In the genomic region with DNA sequence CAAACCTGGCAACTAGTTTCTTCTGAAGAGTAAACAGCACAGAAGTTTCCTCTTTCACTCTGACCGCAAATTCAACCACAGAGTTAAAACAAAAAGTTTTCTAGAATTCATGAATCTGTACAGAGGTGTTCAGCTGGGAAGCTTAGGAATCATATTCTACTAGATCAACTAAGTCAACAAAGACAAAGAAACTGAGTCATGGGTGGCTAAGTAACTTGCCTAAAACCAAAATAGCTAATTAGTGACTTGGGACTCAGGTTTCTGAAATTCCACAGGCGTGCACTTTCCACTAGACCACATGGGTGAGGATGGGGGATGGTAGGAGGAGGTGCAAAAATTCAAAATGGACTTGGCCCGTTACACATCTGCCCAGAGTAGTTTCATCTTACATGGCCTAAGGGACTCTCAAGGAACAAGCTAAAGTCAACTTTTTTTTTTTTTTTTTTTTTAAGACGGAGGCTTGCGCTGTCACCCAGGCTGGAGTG, we compare ENCODE assay signal across 9 cellular contexts. TPM values are rescaled to one million over a fixed set of nuclear protein-coding genes. Genes with fewer than 3 reads are reported as not detected.
DNase-seq lines count a peak whose midpoint lies in the region; ATAC-seq, FAIRE-seq and TF ChIP-seq lines count a peak whose summit lies in the region.
"Had no signal": no experiment of that assay in that cellular context is flagged by ENCODE, and none has a peak within 500 bp of the region (broad histone marks: within the 10 kb centered on the region; RNA-seq: fewer than 3 reads in every experiment).

No MANE protein-coding gene starts in this region.

- TF ChIP-seq POLR2A in GM18505 (IDR thresholded peaks at IDR 0.05; ENCODE audit: borderline replicate concordance, extremely low read depth, insufficient read depth, insufficient read length) (no peak), GM12892 (IDR thresholded peaks at IDR 0.05; ENCODE audit: low read depth, low read length) (no peak)

- CTCF ChIA-PET in HEK293 (lab: Yijun Ruan, JAX): no interaction called here

- peaks cover 24% of the 10 kb centered on the region for H3K4me1 ChIP-seq in HEK293 (ENCODE audit: control insufficient read depth, insufficient read depth, low read length)

- POLR2A ChIA-PET in HEK293 (lab: Yijun Ruan, JAX): no interaction called here

- peak; percentile 52 for ATAC-seq in GM18505 (IDR thresholded peaks at IDR 0.05; ENCODE audit: unreplicated experiment)

- no peak overlapping the region for H3K27ac ChIP-seq in HEK293 (ENCODE audit: extremely low read depth, low read depth, low read length)

- no peaks in the 10 kb centered on the region for H3K36me3 ChIP-seq in HEK293 (ENCODE audit: control insufficient read depth in 2 of 2, insufficient read depth in 1 of 2, low read length in 2 of 2)

- H3K9me3 ChIP-seq in HEK293 (ENCODE audit: control insufficient read depth, insufficient read depth, low read depth, low read length): no peaks in the 10 kb centered on the region

- no peak overlapping the region for H3K4me3 ChIP-seq in HEK293 (ENCODE audit: low read depth, low read length)

- DNase-seq in RPMI8226 (peak; percentile 72), left kidney (ENCODE audit: low read depth, low spot score) (peak; percentile 61), GM12892 (ENCODE audit: insufficient read length) (no peak), NCI-H2029 (lab: John Stamatoyannopoulos, UW) (no peak), NCI-H1694 treated with DMSO at 0.1 percent for 48 hours (lab: John Stamatoyannopoulos, UW) (no peak)
- DNase-seq in stimulated activated CD4-positive, alpha-beta T cell treated with anti-CD3 and anti-CD28 coated beads, Interleukin-1b, Interleukin-23, amount 100 ng/mL, for 48 hours: no peak
- DNase-seq: NCI-H1092 treated with DMSO at 0.1 percent for 48 hours had no signal

- no peak for FAIRE-seq in GM12892 (lab: Jason Lieb, UNC)

- TF ChIP-seq CTCF in HEK293 (tag by site-specific recombination; IDR thresholded peaks at IDR 0.05): no peak

TF ChIP-seq in HEK293, 187 proteins besides CTCF, POLR2A, EP300 and RAD21 (continues in another document):
- TF ChIP-seq, protein P1, sequence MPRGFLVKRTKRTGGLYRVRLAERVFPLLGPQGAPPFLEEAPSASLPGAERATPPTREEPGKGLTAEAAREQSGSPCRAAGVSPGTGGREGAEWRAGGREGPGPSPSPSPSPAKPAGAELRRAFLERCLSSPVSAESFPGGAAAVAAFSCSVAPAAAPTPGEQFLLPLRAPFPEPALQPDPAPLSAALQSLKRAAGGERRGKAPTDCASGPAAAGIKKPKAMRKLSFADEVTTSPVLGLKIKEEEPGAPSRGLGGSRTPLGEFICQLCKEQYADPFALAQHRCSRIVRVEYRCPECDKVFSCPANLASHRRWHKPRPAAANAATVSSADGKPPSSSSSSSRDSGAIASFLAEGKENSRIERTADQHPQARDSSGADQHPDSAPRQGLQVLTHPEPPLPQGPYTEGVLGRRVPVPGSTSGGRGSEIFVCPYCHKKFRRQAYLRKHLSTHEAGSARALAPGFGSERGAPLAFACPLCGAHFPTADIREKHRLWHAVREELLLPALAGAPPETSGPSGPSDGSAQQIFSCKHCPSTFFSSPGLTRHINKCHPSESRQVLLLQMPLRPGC (tag by site-specific recombination; IDR thresholded peaks at IDR 0.05): 0 out of 2 replicates have a peak, but pooled peaks have one; percentile 32
- no peak for TF ChIP-seq ZNF623 (tag by site-specific recombination; IDR thresholded peaks at IDR 0.05)
- peak; percentile 35; the same call in 1 of the 2 replicates for TF ChIP-seq MZF1 (tag by site-specific recombination; IDR thresholded peaks at IDR 0.05; ENCODE audit: borderline replicate concordance)
- TF ChIP-seq, protein P2, sequence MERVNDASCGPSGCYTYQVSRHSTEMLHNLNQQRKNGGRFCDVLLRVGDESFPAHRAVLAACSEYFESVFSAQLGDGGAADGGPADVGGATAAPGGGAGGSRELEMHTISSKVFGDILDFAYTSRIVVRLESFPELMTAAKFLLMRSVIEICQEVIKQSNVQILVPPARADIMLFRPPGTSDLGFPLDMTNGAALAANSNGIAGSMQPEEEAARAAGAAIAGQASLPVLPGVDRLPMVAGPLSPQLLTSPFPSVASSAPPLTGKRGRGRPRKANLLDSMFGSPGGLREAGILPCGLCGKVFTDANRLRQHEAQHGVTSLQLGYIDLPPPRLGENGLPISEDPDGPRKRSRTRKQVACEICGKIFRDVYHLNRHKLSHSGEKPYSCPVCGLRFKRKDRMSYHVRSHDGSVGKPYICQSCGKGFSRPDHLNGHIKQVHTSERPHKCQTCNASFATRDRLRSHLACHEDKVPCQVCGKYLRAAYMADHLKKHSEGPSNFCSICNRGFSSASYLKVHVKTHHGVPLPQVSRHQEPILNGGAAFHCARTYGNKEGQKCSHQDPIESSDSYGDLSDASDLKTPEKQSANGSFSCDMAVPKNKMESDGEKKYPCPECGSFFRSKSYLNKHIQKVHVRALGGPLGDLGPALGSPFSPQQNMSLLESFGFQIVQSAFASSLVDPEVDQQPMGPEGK (tag by site-specific recombination; IDR thresholded peaks at IDR 0.05): no peak
- no peak for TF ChIP-seq ZNF529 (tag by site-specific recombination; IDR thresholded peaks at IDR 0.05; ENCODE audit: insufficient replicate concordance)
- TF ChIP-seq ZNF16 (tag by site-specific recombination; IDR thresholded peaks at IDR 0.05; ENCODE audit: low read depth): no peak
- 0 out of 2 replicates have a peak, but pooled peaks have one; percentile 25 for TF ChIP-seq OVOL3 (tag by site-specific recombination; IDR thresholded peaks at IDR 0.05)
- TF ChIP-seq ZNF843 (tag by site-specific recombination; IDR thresholded peaks at IDR 0.05): no peak
- TF ChIP-seq SETDB1 (IDR thresholded peaks at IDR 0.05; ENCODE audit: insufficient read length, low read length): no peak
- TF ChIP-seq ZNF146 (tag by site-specific recombination; IDR thresholded peaks at IDR 0.05): no peak
- TF ChIP-seq KLF7 (tag by site-specific recombination; IDR thresholded peaks at IDR 0.05; ENCODE audit: borderline replicate concordance): no peak
- TF ChIP-seq ZNF37A (tag by site-specific recombination; IDR thresholded peaks at IDR 0.05): no peak
- TF ChIP-seq RBAK (tag by site-specific recombination; IDR thresholded peaks at IDR 0.05): no peak
- no peak for TF ChIP-seq ZNF366 (tag by site-specific recombination; conservative IDR thresholded peaks at IDR 0.05)
- TF ChIP-seq SCRT2 (tag by site-specific recombination; IDR thresholded peaks at IDR 0.05): no peak
- TF ChIP-seq ZNF521 (tag by site-specific recombination; IDR thresholded peaks at IDR 0.05): no peak
- TF ChIP-seq, protein P3, sequence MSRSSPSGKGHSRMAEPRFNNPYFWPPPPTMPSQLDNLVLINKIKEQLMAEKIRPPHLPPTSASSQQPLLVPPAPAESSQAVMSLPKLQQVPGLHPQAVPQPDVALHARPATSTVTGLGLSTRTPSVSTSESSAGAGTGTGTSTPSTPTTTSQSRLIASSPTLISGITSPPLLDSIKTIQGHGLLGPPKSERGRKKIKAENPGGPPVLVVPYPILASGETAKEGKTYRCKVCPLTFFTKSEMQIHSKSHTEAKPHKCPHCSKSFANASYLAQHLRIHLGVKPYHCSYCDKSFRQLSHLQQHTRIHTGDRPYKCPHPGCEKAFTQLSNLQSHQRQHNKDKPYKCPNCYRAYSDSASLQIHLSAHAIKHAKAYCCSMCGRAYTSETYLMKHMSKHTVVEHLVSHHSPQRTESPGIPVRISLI (tag by site-specific recombination; IDR thresholded peaks at IDR 0.05): no peak
- no peak for TF ChIP-seq GLI4 (tag by site-specific recombination; IDR thresholded peaks at IDR 0.05)
- TF ChIP-seq HOXA7 (CRISPR knock-in tag; IDR thresholded peaks at IDR 0.05; ENCODE audit: borderline replicate concordance): no peak
- no peak for TF ChIP-seq WT1 (tag by site-specific recombination; IDR thresholded peaks at IDR 0.05)
- TF ChIP-seq, protein P4, sequence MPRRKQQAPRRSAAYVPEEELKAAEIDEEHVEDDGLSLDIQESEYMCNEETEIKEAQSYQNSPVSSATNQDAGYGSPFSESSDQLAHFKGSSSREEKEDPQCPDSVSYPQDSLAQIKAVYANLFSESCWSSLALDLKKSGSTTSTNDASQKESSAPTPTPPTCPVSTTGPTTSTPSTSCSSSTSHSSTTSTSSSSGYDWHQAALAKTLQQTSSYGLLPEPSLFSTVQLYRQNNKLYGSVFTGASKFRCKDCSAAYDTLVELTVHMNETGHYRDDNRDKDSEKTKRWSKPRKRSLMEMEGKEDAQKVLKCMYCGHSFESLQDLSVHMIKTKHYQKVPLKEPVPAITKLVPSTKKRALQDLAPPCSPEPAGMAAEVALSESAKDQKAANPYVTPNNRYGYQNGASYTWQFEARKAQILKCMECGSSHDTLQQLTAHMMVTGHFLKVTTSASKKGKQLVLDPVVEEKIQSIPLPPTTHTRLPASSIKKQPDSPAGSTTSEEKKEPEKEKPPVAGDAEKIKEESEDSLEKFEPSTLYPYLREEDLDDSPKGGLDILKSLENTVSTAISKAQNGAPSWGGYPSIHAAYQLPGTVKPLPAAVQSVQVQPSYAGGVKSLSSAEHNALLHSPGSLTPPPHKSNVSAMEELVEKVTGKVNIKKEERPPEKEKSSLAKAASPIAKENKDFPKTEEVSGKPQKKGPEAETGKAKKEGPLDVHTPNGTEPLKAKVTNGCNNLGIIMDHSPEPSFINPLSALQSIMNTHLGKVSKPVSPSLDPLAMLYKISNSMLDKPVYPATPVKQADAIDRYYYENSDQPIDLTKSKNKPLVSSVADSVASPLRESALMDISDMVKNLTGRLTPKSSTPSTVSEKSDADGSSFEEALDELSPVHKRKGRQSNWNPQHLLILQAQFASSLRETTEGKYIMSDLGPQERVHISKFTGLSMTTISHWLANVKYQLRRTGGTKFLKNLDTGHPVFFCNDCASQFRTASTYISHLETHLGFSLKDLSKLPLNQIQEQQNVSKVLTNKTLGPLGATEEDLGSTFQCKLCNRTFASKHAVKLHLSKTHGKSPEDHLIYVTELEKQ (tag by site-specific recombination; IDR thresholded peaks at IDR 0.05; ENCODE audit: borderline replicate concordance): no peak
- TF ChIP-seq ZXDB (tag by site-specific recombination; IDR thresholded peaks at IDR 0.05): 0 out of 2 replicates have a peak, but pooled peaks have one; percentile 30
- no peak for TF ChIP-seq ZNF274 (IDR thresholded peaks at IDR 0.05; ENCODE audit: low read length)
- no peak for TF ChIP-seq ZNF274 (tag by site-specific recombination; IDR thresholded peaks at IDR 0.05; ENCODE audit: borderline replicate concordance)
- 0 out of 2 replicates have a peak, but pooled peaks have one; percentile 46 for TF ChIP-seq ZNF501 (tag by site-specific recombination; IDR thresholded peaks at IDR 0.05)

RNA-seq across cellular contexts. Expression of a gene that starts 25.8 kb away (rescaled TPM):
- polyA plus RNA-seq in GM12892 (2012; ENCODE audit: missing spikeins): 0.59 TPM

Comparison
In these comparisons a context has a peak if more than half of its experiments do, and no peak if none do; other contexts are left out.
1. DNase-seq: peak in RPMI8226 (single experiment) and left kidney (single experiment); none in stimulated activated CD4-positive, alpha-beta T cell treated with anti-CD3 and anti-CD28 coated beads, Interleukin-1b, Interleukin-23, amount 100 ng/mL, for 48 hours (single experiment), GM12892 (single experiment), NCI-H2029 (single experiment) and NCI-H1694 treated with DMSO at 0.1 percent for 48 hours (single experiment).